ENCODE assay signal across 26 cellular contexts in genomic region chr22:44582016-44582415, GRCh38.
DNase-seq lines count a peak whose midpoint lies in the region; ATAC-seq, FAIRE-seq and TF ChIP-seq lines count a peak whose summit lies in the region.
"Had no signal": no experiment of that assay in that cellular context is flagged by ENCODE, and none has a peak within 500 bp of the region (broad histone marks: within the 10 kb centered on the region; RNA-seq: fewer than 3 reads in every experiment).

No MANE protein-coding gene starts in this region.

- no peaks in the 10 kb centered on the region for H3K27me3 Mint-ChIP-seq in WTC11 (ENCODE audit: low read depth)

- H2BK120ac ChIP-seq in H1 (replicated peaks; ENCODE audit: low read depth, low read length), result no peak overlapping the region

- H3K79me2 ChIP-seq in HepG2 (ENCODE audit: insufficient read depth, low read length) (no peaks in the 10 kb centered on the region), H1 (ENCODE audit: control insufficient read depth in 1 of 2, insufficient read depth in 2 of 2, low read length in 2 of 2) (no peaks in the 10 kb centered on the region)

- no peak overlapping the region for H3K18ac ChIP-seq in H1 (ENCODE audit: extremely low read depth, low read length)

- no peak overlapping the region for H4K8ac ChIP-seq in H1 (ENCODE audit: extremely low read depth, insufficient read depth, low read length)

- H3K4me1 Mint-ChIP-seq in WTC11, result no peaks in the 10 kb centered on the region
- H3K4me1 Mint-ChIP-seq: IgD-negative memory B cell had no signal

- TF ChIP-seq RAD21 in HepG2 (CRISPR knock-in tag; IDR thresholded peaks at IDR 0.05) (no peak), H1 (IDR thresholded peaks at IDR 0.05 in 1 of 2, conservative IDR thresholded peaks at IDR 0.05 in 1 of 2; ENCODE audit: low read depth in 2 of 2, low read length in 2 of 2) (no peak)

- TF ChIP-seq CTCF in right lobe of liver (IDR thresholded peaks at IDR 0.05), result no peak
- no peak for TF ChIP-seq CTCF in HepG2 (CRISPR knock-in tag; IDR thresholded peaks at IDR 0.05)
- TF ChIP-seq CTCF in H1 (IDR thresholded peaks at IDR 0.05; ENCODE audit: control extremely low read depth in 1 of 3, insufficient read depth in 1 of 3, low read depth in 1 of 3, low read length in 3 of 3), result no peak
- TF ChIP-seq CTCF in omental fat pad (IDR thresholded peaks at IDR 0.05), result no peak
- no peak for TF ChIP-seq CTCF in WTC11 (IDR thresholded peaks at IDR 0.05)

- no peak overlapping the region for H2AK5ac ChIP-seq in H1 (ENCODE audit: low read depth, low read length)

- BruUV-seq in HepG2 (replicated peaks; lab: Mats Ljungman, UMichigan), result no TSS peak

- H3K36me3 Mint-ChIP-seq in WTC11, result no peaks in the 10 kb centered on the region
- H3K36me3 Mint-ChIP-seq: activated naive CD8-positive, alpha-beta T cell; IgD-negative memory B cell; naive thymus-derived CD8-positive, alpha-beta T cell had no signal

- POLR2A ChIA-PET in HepG2 (lab: Yijun Ruan, JAX), result no interaction called here
- POLR2A ChIA-PET in H1 (lab: Charles Lee; ENCODE audit: partially characterized antibody), result no interaction called here
- POLR2A ChIA-PET in WTC11 (lab: Charles Lee), result no interaction called here

- H3K23ac ChIP-seq in H1 (ENCODE audit: insufficient read length), result no peak overlapping the region

- 76% methylated on average over 10 of the region's 10 CpGs for WGBS in right lobe of liver (ENCODE audit: insufficient coverage, low coverage, low lambda C conversion rate, missing lambda C conversion rate)
- 9% methylated on average over 10 of the region's 10 CpGs for WGBS in HepG2 (ENCODE audit: low lambda C conversion rate)
- WGBS in H1 (ENCODE audit: extremely low coverage in 1 of 2, insufficient coverage in 1 of 2, insufficient read length in 1 of 2, insufficient replicate concordance in 2 of 2, low coverage in 1 of 2, low lambda C conversion rate in 2 of 2, missing lambda C conversion rate in 1 of 2), 2 experiments, result 89% methylated on average over 10 of the region's 10 CpGs; no CpG with 5 or more reads in 1 of the 2 experiments

- no peak overlapping the region for H3K4me3 ChIP-seq in right lobe of liver
- H3K4me3 ChIP-seq in HepG2 (replicated peaks in 1 of 3; ENCODE audit: insufficient read depth in 1 of 3, low read depth in 2 of 3, low read length in 3 of 3), result no peak overlapping the region
- H3K4me3 ChIP-seq in H1 (ENCODE audit: extremely low read depth in 1 of 4, insufficient read depth in 2 of 4, low read depth in 3 of 4, low read length in 4 of 4), result no peak overlapping the region
- H3K4me3 ChIP-seq: BLaER1, colonic mucosa, GM12878, tibial nerve had no signal

- H2AFZ ChIP-seq in HepG2 (ENCODE audit: low read length) (no peak overlapping the region), H1 (ENCODE audit: low read length) (no peak overlapping the region)

- peak in 2 of 3 donors; percentile 37 for DNase-seq in right lobe of liver
- no peak for DNase-seq in HepG2 (ENCODE audit: low spot score)
- no peak for DNase-seq in H1 (ENCODE audit: low read depth in 1 of 2, low spot score in 2 of 2)
- peak; percentile 10 for DNase-seq in omental fat pad (ENCODE audit: low spot score)
- no peak for DNase-seq in WTC11 (ENCODE audit: low spot score)
- no peak for DNase-seq in DMS53 treated with DMSO at 0.1 percent for 48 hours (lab: John Stamatoyannopoulos, UW; ENCODE audit: unreplicated experiment)
- DNase-seq: activated CD8-positive, alpha-beta memory T cell treated with anti-CD3 and anti-CD28 coated beads, Interleukin-2, amount 50 U/mL, for 48 hours; activated CD8-positive, alpha-beta T cell treated with anti-CD3 and anti-CD28 coated beads for 36 hours; anterior cingulate cortex; colonic mucosa; effector memory CD8-positive, alpha-beta T cell; GOT3; naive thymus-derived CD8-positive, alpha-beta T cell; NCI-H748 treated with DMSO at 0.1 percent for 48 hours; retina; SHP77 treated with DMSO at 0.1 percent for 48 hours; stimulated activated CD4-positive, alpha-beta T cell treated with anti-CD3 and anti-CD28 coated beads, Interleukin-12 subunit alpha, Interleukin-12 subunit beta, amount 100 ng/mL, for 4 hours; stimulated activated CD4-positive, alpha-beta T cell treated with anti-CD3 and anti-CD28 coated beads, Interleukin-4, amount 100 ng/mL, for 1 hour had no signal

- H3K56ac ChIP-seq in H1 (replicated peaks; ENCODE audit: insufficient read length, low read depth, low read length), result no peak overlapping the region

- no peaks in the 10 kb centered on the region for H3K9me3 ChIP-seq in right lobe of liver
- H3K9me3 ChIP-seq in HepG2 (ENCODE audit: low read length), result no peaks in the 10 kb centered on the region
- no peaks in the 10 kb centered on the region for H3K9me3 ChIP-seq in H1 (ENCODE audit: insufficient read depth in 2 of 2, low read depth in 1 of 2, low read length in 1 of 2)
- H3K9me3 ChIP-seq: BLaER1, colonic mucosa had no signal

- no peak overlapping the region for H3K4me3 Mint-ChIP-seq in WTC11
- H3K4me3 Mint-ChIP-seq: activated CD8-positive, alpha-beta T cell treated with anti-CD3 and anti-CD28 coated beads for 36 hours; activated naive CD8-positive, alpha-beta T cell; effector memory CD8-positive, alpha-beta T cell; IgD-negative memory B cell; naive thymus-derived CD8-positive, alpha-beta T cell had no signal

- CTCF ChIA-PET in HepG2 (lab: Yijun Ruan, JAX; ENCODE audit: low intra/inter-chr PET ratio, low total read pairs) (no interaction called here), H1 (lab: Charles Lee; ENCODE audit: partially characterized antibody) (interaction anchor here (0.7 to 1.6 kb wide), 7 partner anchors 13 to 147 kb away, joined by 3 to 6 read pairs (median 3); no protein-coding TSS in a partner anchor), WTC11 (lab: Charles Lee) (no interaction called here)

- H3K23me2 ChIP-seq in H1 (ENCODE audit: low read depth, low read length), result no peaks in the 10 kb centered on the region

- no peak overlapping the region for H3K4ac ChIP-seq in H1 (replicated peaks; ENCODE audit: insufficient read length, low read depth, low read length)

- no peak overlapping the region for H3K14ac ChIP-seq in H1 (ENCODE audit: insufficient read length)

- H3K79me1 ChIP-seq in H1 (ENCODE audit: low read depth, low read length), result no peaks in the 10 kb centered on the region

- no peak overlapping the region for H3K9ac ChIP-seq in HepG2 (ENCODE audit: insufficient read depth, low read depth, low read length)
- H3K9ac ChIP-seq in H1 (replicated peaks in 1 of 4; ENCODE audit: extremely low read depth in 1 of 4, low read depth in 3 of 4, low read length in 3 of 4), result no peak overlapping the region
- H3K9ac ChIP-seq: BLaER1 had no signal

- no peak overlapping the region for H2BK5ac ChIP-seq in H1 (ENCODE audit: low read depth, low read length)

- no peak overlapping the region for H2BK20ac ChIP-seq in H1 (ENCODE audit: low read length)

- H3K4me1 ChIP-seq in right lobe of liver (no peaks in the 10 kb centered on the region), HepG2 (ENCODE audit: insufficient read depth, low read length) (no peaks in the 10 kb centered on the region), H1 (replicated peaks in 1 of 4; ENCODE audit: control insufficient read depth in 3 of 4, insufficient read depth in 4 of 4, low read length in 3 of 4) (peaks cover 0 to 5% (median 0%) of the 10 kb centered on the region in 4 experiments; a peak in 1 of 7 replicates)
- H3K4me1 ChIP-seq: colonic mucosa, tibial nerve had no signal

- H3K4me2 ChIP-seq in HepG2 (ENCODE audit: low read depth, low read length) (no peak overlapping the region), H1 (ENCODE audit: insufficient read depth in 1 of 2, low read depth in 2 of 2, low read length in 2 of 2) (no peak overlapping the region)
- H3K4me2 ChIP-seq: BLaER1 had no signal

- in situ Hi-C loops in HepG2 (cut with HindIII; ENCODE audit: extremely low pct_ligation_motif_present, low pct_unique_long_range_greater_than_20kb), result no loop called here

- no peaks in the 10 kb centered on the region for H3K27me3 ChIP-seq in right lobe of liver
- H3K27me3 ChIP-seq in HepG2 (ENCODE audit: control insufficient read depth in 1 of 2, insufficient read depth in 2 of 2, low read length in 2 of 2), result peaks cover 6 to 63% of the 10 kb centered on the region in 2 experiments; a peak in 4 of 5 replicates
- no peaks in the 10 kb centered on the region; a peak in 1 of 7 replicates for H3K27me3 ChIP-seq in H1 (replicated peaks in 1 of 4; ENCODE audit: control insufficient read depth in 3 of 4, extremely low read depth in 1 of 4, insufficient read depth in 3 of 4, low read length in 3 of 4)
- H3K27me3 ChIP-seq: BLaER1, colonic mucosa had no signal

- TF ChIP-seq POLR2A in right lobe of liver (IDR thresholded peaks at IDR 0.05) (no peak), HepG2 (IDR thresholded peaks at IDR 0.05; ENCODE audit: insufficient read depth in 1 of 2, low read depth in 2 of 2, low read length in 2 of 2) (no peak), H1 (IDR thresholded peaks at IDR 0.05; ENCODE audit: control extremely low read depth in 1 of 2, low read depth in 2 of 2, low read length in 2 of 2) (no peak)

- no peak for TF ChIP-seq EP300 in HepG2 (IDR thresholded peaks at IDR 0.05; ENCODE audit: low read depth in 2 of 2, low read length in 2 of 2)
- no peak for TF ChIP-seq EP300 in HepG2 (CRISPR knock-in tag; IDR thresholded peaks at IDR 0.05; ENCODE audit: borderline replicate concordance)
- no peak for TF ChIP-seq EP300 in H1 (IDR thresholded peaks at IDR 0.05; ENCODE audit: borderline replicate concordance in 1 of 2, low read depth in 2 of 2, low read length in 2 of 2)

- no peak overlapping the region for H4K91ac ChIP-seq in H1 (replicated peaks; ENCODE audit: insufficient read length, low read length)

- no peaks in the 10 kb centered on the region for H4K20me1 ChIP-seq in HepG2 (ENCODE audit: insufficient read depth, low read length)
- no peaks in the 10 kb centered on the region for H4K20me1 ChIP-seq in H1 (replicated peaks in 1 of 2; ENCODE audit: control insufficient read depth in 1 of 2, insufficient read depth in 2 of 2, low read length in 2 of 2)
- H4K20me1 ChIP-seq: BLaER1 had no signal

- no peak overlapping the region for H4K5ac ChIP-seq in H1 (ENCODE audit: insufficient read length, low read depth, low read length)

- H3K27ac ChIP-seq in right lobe of liver (no peak overlapping the region), HepG2 (ENCODE audit: extremely low read length, insufficient read depth, low read length) (no peak overlapping the region), H1 (ENCODE audit: low read depth, low read length) (no peak overlapping the region)
- H3K27ac ChIP-seq: BLaER1, colonic mucosa, tibial nerve had no signal

- no peaks in the 10 kb centered on the region for H3K9me3 Mint-ChIP-seq in WTC11
- H3K9me3 Mint-ChIP-seq: activated CD8-positive, alpha-beta T cell treated with anti-CD3 and anti-CD28 coated beads for 36 hours; activated T-helper 2 cell treated with anti-CD3 and anti-CD28 coated beads, Interferon-gamma antibody, Interleukin-2, Interleukin-4, amounts not matched to agents 10 μg/mL and 5 μg/mL and 100 μg/mL, durations not matched to agents 14 hours and 24 hours and 36 hours; effector memory CD8-positive, alpha-beta T cell; IgD-negative memory B cell; naive thymus-derived CD8-positive, alpha-beta T cell had no signal

- intact Hi-C loops in right lobe of liver (cut with DNase I) (no loop called here), HepG2 (cut with micrococcal nuclease; ENCODE audit: unreplicated experiment) (no loop called here)

- no peak overlapping the region for H3K27ac Mint-ChIP-seq in WTC11
- H3K27ac Mint-ChIP-seq: activated CD8-positive, alpha-beta T cell treated with anti-CD3 and anti-CD28 coated beads for 36 hours; activated naive CD8-positive, alpha-beta T cell; activated T-helper 2 cell treated with anti-CD3 and anti-CD28 coated beads, Interferon-gamma antibody, Interleukin-2, Interleukin-4, amounts not matched to agents 10 μg/mL and 5 μg/mL and 100 μg/mL, durations not matched to agents 14 hours and 24 hours and 36 hours; effector memory CD8-positive, alpha-beta T cell; IgD-negative memory B cell; naive thymus-derived CD8-positive, alpha-beta T cell had no signal

- no peak overlapping the region for H2BK12ac ChIP-seq in H1 (ENCODE audit: low read depth, low read length)

- H3K36me3 ChIP-seq in right lobe of liver (no peaks in the 10 kb centered on the region), HepG2 (replicated peaks in 1 of 2; ENCODE audit: control insufficient read depth in 1 of 2, insufficient read depth in 2 of 2, low read length in 2 of 2) (no peaks in the 10 kb centered on the region), H1 (ENCODE audit: control insufficient read depth in 2 of 4, insufficient read depth in 4 of 4, low read length in 3 of 4) (no peaks in the 10 kb centered on the region)
- H3K36me3 ChIP-seq: BLaER1, colonic mucosa, tibial nerve had no signal

- ATAC-seq in right lobe of liver (no peak), HepG2 (no peak), omental fat pad (ENCODE audit: low FRiP score) (no peak), GM18909 (IDR thresholded peaks at IDR 0.05; ENCODE audit: poor library complexity, unreplicated experiment) (no peak), WTC11 (no peak), HG03025 (IDR thresholded peaks at IDR 0.05; ENCODE audit: low FRiP score, unreplicated experiment) (no peak)
- ATAC-seq: activated CD8-positive, alpha-beta T cell treated with anti-CD3 and anti-CD28 coated beads for 36 hours; effector memory CD8-positive, alpha-beta T cell; GM12878; naive thymus-derived CD8-positive, alpha-beta T cell had no signal

- FAIRE-seq in HepG2 (lab: Jason Lieb, UNC) (no peak), H1 (lab: Jason Lieb, UNC) (no peak)
- FAIRE-seq: GM12878 had no signal

- 0 out of 2 replicates have a peak overlapping the region, but pooled peaks have one; percentile 61 for H2BK15ac ChIP-seq in H1 (ENCODE audit: low read length)

Comparison
In these comparisons a context has a peak if more than half of its experiments do, and no peak if none do; other contexts are left out.
1. DNase-seq: peak in right lobe of liver (2 of 3) and omental fat pad (single experiment); none in HepG2 (single experiment), H1 (0 of 2), WTC11 (single experiment) and DMS53 treated with DMSO at 0.1 percent for 48 hours (single experiment).